ENCODE assay signal across 19 cellular contexts in genomic region chr14:102493585-102493984, GRCh38. TPM values are rescaled to one million over a fixed set of nuclear protein-coding genes. Genes with fewer than 3 reads are reported as not detected.
A peak's percentile ranks its signal among the peaks of the same experiment; 100 is the strongest.
DNase-seq lines count a peak whose midpoint lies in the region; ATAC-seq and TF ChIP-seq lines count a peak whose summit lies in the region.
"Had no signal": no experiment of that assay in that cellular context is flagged by ENCODE, and none has a peak within 500 bp of the region (broad histone marks: within the 10 kb centered on the region; RNA-seq: fewer than 3 reads in every experiment).

No MANE protein-coding gene starts in this region.

- TF ChIP-seq POLR2A in erythroblast (IDR thresholded peaks at IDR 0.05; ENCODE audit: low read length), result no peak

- WGBS in H9 (ENCODE audit: extremely low coverage, insufficient read length, low lambda C conversion rate), result no CpG with 5 or more reads among the region's 15 CpGs

- no peaks in the 10 kb centered on the region for H3K4me1 Mint-ChIP-seq in H9
- H3K4me1 Mint-ChIP-seq in chondrocyte (ENCODE audit: low read depth), result no peaks in the 10 kb centered on the region

- H4K5ac ChIP-seq in H9 (ENCODE audit: insufficient read length, low read depth, low read length), result no peak overlapping the region

- TF ChIP-seq CTCF in H9 (conservative IDR thresholded peaks at IDR 0.05) (no peak), chondrocyte (IDR thresholded peaks at IDR 0.05) (no peak)

- H4K91ac ChIP-seq in H9 (ENCODE audit: insufficient read length, low read depth, low read length), result no peak overlapping the region

- H3K27me3 Mint-ChIP-seq in H9 (ENCODE audit: low read depth) (no peaks in the 10 kb centered on the region; the same call in 1 of the 2 replicates), chondrocyte (ENCODE audit: low read depth) (no peaks in the 10 kb centered on the region)
- H3K27me3 Mint-ChIP-seq: CD4-positive, alpha-beta memory T cell had no signal

- H3T11ph ChIP-seq in H9 (ENCODE audit: low read length), result no peak overlapping the region

- H2BK5ac ChIP-seq in H9 (ENCODE audit: insufficient read length, low read length), result no peak overlapping the region

- H3K36me3 Mint-ChIP-seq in H9 (ENCODE audit: insufficient read depth in 1 of 3, low read depth in 3 of 3) (peaks cover under 1 to 2% (median 2%) of the 10 kb centered on the region in 3 experiments; a peak in 4 of 7 replicates), chondrocyte (ENCODE audit: low read depth) (peaks cover 3% of the 10 kb centered on the region)

- no peak overlapping the region for H3K4ac ChIP-seq in H9 (ENCODE audit: low read depth, low read length)

- no peak overlapping the region for H3K4me3 Mint-ChIP-seq in H9
- no peak overlapping the region for H3K4me3 Mint-ChIP-seq in chondrocyte (ENCODE audit: unreplicated experiment)
- H3K4me3 Mint-ChIP-seq: CD4-positive, alpha-beta memory T cell had no signal

- DNase-seq in H9 (peak; percentile 19), chondrocyte (ENCODE audit: low spot score) (peak; percentile 82), islet precursor cell (peak; percentile 48), posterior vena cava (ENCODE audit: low spot score) (peak; percentile 24), erythroblast (lab: John Stamatoyannopoulos, UW) (no peak), DMS153 (lab: John Stamatoyannopoulos, UW) (no peak), globus pallidus (ENCODE audit: low spot score) (no peak)
- DNase-seq: Caco-2; CD4-positive, alpha-beta memory T cell; KG1; NCI-H1092 treated with DMSO at 0.1 percent for 48 hours; NCI-H1436 treated with DMSO at 0.1 percent for 48 hours; NCI-H1930; NCI-H510A; PC-9; RPMI8226 had no signal

- no peak overlapping the region for H2BK120ac ChIP-seq in H9 (ENCODE audit: low read depth, low read length, poor library complexity, severe bottlenecking)

- no peak overlapping the region for H2BK20ac ChIP-seq in H9 (ENCODE audit: low read depth, low read length, poor library complexity, severe bottlenecking)

- no peak overlapping the region for H2BK12ac ChIP-seq in H9 (ENCODE audit: insufficient read length, low read depth, low read length)

- H3K27ac Mint-ChIP-seq in H9 (peak overlapping the region in 1 of 3 experiments; percentile 34; a peak in 2 of 7 replicates), chondrocyte (ENCODE audit: unreplicated experiment) (no peak overlapping the region)
- H3K27ac Mint-ChIP-seq: CD4-positive, alpha-beta memory T cell had no signal

- H3K9me3 Mint-ChIP-seq in H9 (no peaks in the 10 kb centered on the region; a peak in 1 of 5 replicates), chondrocyte (ENCODE audit: low read depth) (no peaks in the 10 kb centered on the region)

- H3K56ac ChIP-seq in H9 (ENCODE audit: insufficient read length, low read depth, low read length), result no peak overlapping the region

- no peak overlapping the region for H3K18ac ChIP-seq in H9 (ENCODE audit: insufficient read length, low read depth, low read length)

- no peak overlapping the region for H3K14ac ChIP-seq in H9 (ENCODE audit: insufficient read depth, low read length)

- no peak overlapping the region for H3K9ac ChIP-seq in H9 (ENCODE audit: extremely low read depth, insufficient read length, low read length)
- H3K9ac ChIP-seq: BLaER1 had no signal

- no peaks in the 10 kb centered on the region for H3K79me1 ChIP-seq in H9 (ENCODE audit: insufficient read depth, low read depth, low read length, poor library complexity, severe bottlenecking)

- no peaks in the 10 kb centered on the region for H3K4me1 ChIP-seq in H9 (ENCODE audit: insufficient read depth, low read length)
- H3K4me1 ChIP-seq: BLaER1 had no signal

- H3K23ac ChIP-seq in H9 (ENCODE audit: insufficient read length, low read depth, low read length), result no peak overlapping the region

- no peak overlapping the region for H3K27ac ChIP-seq in H9 (ENCODE audit: insufficient read length, low read depth, low read length)
- H3K27ac ChIP-seq: BLaER1, PC-9 had no signal

- no peaks in the 10 kb centered on the region for H3K9me3 ChIP-seq in H9 (ENCODE audit: control insufficient read depth, low read depth, low read length)
- H3K9me3 ChIP-seq: BLaER1, Caco-2 had no signal

- H2AK5ac ChIP-seq in H9 (ENCODE audit: insufficient read length, low read length), result no peak overlapping the region

- no peak overlapping the region for H3K4me2 ChIP-seq in H9 (ENCODE audit: insufficient read depth, insufficient read length, low read length)
- H3K4me2 ChIP-seq: BLaER1, PC-9 had no signal

- no peaks in the 10 kb centered on the region for H3K79me2 ChIP-seq in H9 (ENCODE audit: insufficient read depth, low read length)

- no peak overlapping the region for H2BK15ac ChIP-seq in H9 (ENCODE audit: low read depth, low read length)

- no peaks in the 10 kb centered on the region for H4K20me1 ChIP-seq in H9 (ENCODE audit: control insufficient read depth, insufficient read depth, insufficient read length)
- H4K20me1 ChIP-seq: BLaER1 had no signal

- no peaks in the 10 kb centered on the region for H3K27me3 ChIP-seq in H9 (ENCODE audit: insufficient read depth, low read length)
- H3K27me3 ChIP-seq: BLaER1 had no signal

- no peak overlapping the region for H2AFZ ChIP-seq in H9 (ENCODE audit: low read length)
- H2AFZ ChIP-seq: PC-9 had no signal

- no peak overlapping the region for H4K8ac ChIP-seq in H9 (replicated peaks; ENCODE audit: insufficient read length, low read depth, low read length)

- no peak for ATAC-seq in HG03045 (IDR thresholded peaks at IDR 0.05; ENCODE audit: unreplicated experiment)
- ATAC-seq: SK-N-SH treated with all-trans-retinoic acid at 6 μM for 48 hours had no signal

- intact Hi-C loops in posterior vena cava (cut with DNase I), result no loop called here

- H3K23me2 ChIP-seq in H9 (ENCODE audit: insufficient read length, low read depth, low read length, poor library complexity, severe bottlenecking), result no peaks in the 10 kb centered on the region

RNA-seq across cellular contexts. Expression of gene ANKRD9, which starts 16.0 kb away (rescaled TPM):
- total RNA-seq in H9 (2021), result 29.0 and 29.8 TPM in 2 replicates
- total RNA-seq in chondrocyte, result 17.3 to 19.5 TPM (median 18.0 TPM) in 3 replicates
- 10 to 100 TPM; 14.0 TPM for total RNA-seq in posterior vena cava

Comparison
In these comparisons a context has a peak if more than half of its experiments do, and no peak if none do; other contexts are left out.
1. DNase-seq: peak in H9 (single experiment), chondrocyte (single experiment), islet precursor cell (single experiment) and posterior vena cava (single experiment); none in erythroblast (0 of 2), DMS153 (single experiment) and globus pallidus (single experiment).